ENCODE assay signal across 25 cellular contexts in genomic region chr2:17638181-17638743, GRCh38.
"Had no signal": no experiment of that assay in that cellular context is flagged by ENCODE, and none has a peak within 500 bp of the region (broad histone marks: within the 10 kb centered on the region; RNA-seq: fewer than 3 reads in every experiment).

No MANE protein-coding gene starts in this region.

- H3K4me3 ChIP-seq: gastrocnemius medialis, lower lobe of right lung, pancreas, smooth muscle cell, testis, tibial artery had no signal

- H3K36me3 ChIP-seq: gastrocnemius medialis, lower lobe of right lung, pancreas, tibial artery had no signal

- H3K27me3 ChIP-seq: gastrocnemius medialis, pancreas, testis, tibial artery had no signal

- H3K4me1 ChIP-seq: pancreas, testis had no signal

- FAIRE-seq: colon, keratinocyte, pancreas had no signal

- H3K27me3 Mint-ChIP-seq: progenitor cell of endocrine pancreas; stimulated activated naive CD8-positive, alpha-beta T cell treated with anti-CD3 and anti-CD28 coated beads, Interleukin-15, amount 100 ng/mL, for 72 hours; type B pancreatic cell had no signal

- H3K27ac ChIP-seq: epithelial cell of prostate, gastrocnemius medialis, lower lobe of right lung, pancreas, testis, tibial artery had no signal

- H3K9me3 Mint-ChIP-seq: endodermal cell; natural killer cell treated with Interleukin-12 subunit alpha and Interleukin-12 subunit beta and Interleukin-15 and Interleukin-18, amount 100 ng/mL, for 72 hours; stimulated activated naive CD8-positive, alpha-beta T cell treated with anti-CD3 and anti-CD28 coated beads, Interleukin-15, amount 100 ng/mL, for 72 hours; type B pancreatic cell had no signal

- H3K4me3 Mint-ChIP-seq: endodermal cell; natural killer cell treated with Interleukin-12 subunit alpha and Interleukin-12 subunit beta and Interleukin-15 and Interleukin-18, amount 100 ng/mL, for 72 hours; stimulated activated naive CD8-positive, alpha-beta T cell treated with anti-CD3 and anti-CD28 coated beads, Interleukin-15, amount 100 ng/mL, for 72 hours; type B pancreatic cell had no signal

- ATAC-seq: esophagus mucosa, gastrocnemius medialis, lower lobe of right lung, pancreas, sciatic nerve had no signal

- H3K27ac Mint-ChIP-seq: endodermal cell; natural killer cell treated with Interleukin-12 subunit alpha and Interleukin-12 subunit beta and Interleukin-15 and Interleukin-18, amount 100 ng/mL, for 72 hours; progenitor cell of endocrine pancreas; stimulated activated naive CD8-positive, alpha-beta T cell treated with anti-CD3 and anti-CD28 coated beads, Interleukin-15, amount 100 ng/mL, for 72 hours; type B pancreatic cell had no signal

- H3K36me3 Mint-ChIP-seq: natural killer cell treated with Interleukin-12 subunit alpha and Interleukin-12 subunit beta and Interleukin-15 and Interleukin-18, amount 100 ng/mL, for 72 hours; type B pancreatic cell had no signal

- H3K9me3 ChIP-seq: gastrocnemius medialis, lower lobe of right lung, pancreas, testis, tibial artery had no signal

- DNase-seq: effector CD8-positive, alpha-beta T cell; endodermal cell; foreskin fibroblast; gastrocnemius medialis; head of caudate nucleus; left ventricle myocardium superior; lower lobe of right lung; pancreas; stimulated activated CD4-positive, alpha-beta T cell treated with anti-CD3 and anti-CD28 coated beads, Interleukin-12 subunit alpha, Interleukin-12 subunit beta, amount 100 ng/mL, for 4 hours; stimulated activated CD4-positive, alpha-beta T cell treated with anti-CD3 and anti-CD28 coated beads, Interleukin-1b, Interleukin-23, amount 100 ng/mL, for 48 hours; stimulated activated CD4-positive, alpha-beta T cell treated with anti-CD3 and anti-CD28 coated beads, Interleukin-4, amount 100 ng/mL, for 1 hour; stimulated activated CD8-positive, alpha-beta memory T cell treated with anti-CD3 and anti-CD28 coated beads, Interleukin-4, amount 100 ng/mL, for 48 hours; stimulated activated naive CD4-positive, alpha-beta T cell; stimulated activated naive CD8-positive, alpha-beta T cell treated with anti-CD3 and anti-CD28 coated beads, Interleukin-15, amount 100 ng/mL, for 72 hours; testis; tibial artery had no signal

- H3K4me2 ChIP-seq: smooth muscle cell had no signal
